1 cellular context compared by ENCODE assay signal in genomic region chr19:1064661-1065605, GRCh38.
TF ChIP-seq lines count a peak whose summit lies in the region.

No MANE protein-coding gene starts in this region.

TF ChIP-seq in HepG2, 621 proteins besides CTCF, POLR2A, EP300 and RAD21 (continued from another document and continues in another):
- TF ChIP-seq ZNF770 (CRISPR knock-in tag; IDR thresholded peaks at IDR 0.05) (no peak), REXO4 (CRISPR knock-in tag; IDR thresholded peaks at IDR 0.05; ENCODE audit: borderline replicate concordance) (no peak), ZNF543 (CRISPR knock-in tag; IDR thresholded peaks at IDR 0.05) (no peak), ETV6 (CRISPR knock-in tag; conservative IDR thresholded peaks at IDR 0.05) (no peak), HOXA9 (CRISPR knock-in tag; IDR thresholded peaks at IDR 0.05; ENCODE audit: borderline replicate concordance) (no peak), MLX (CRISPR knock-in tag; IDR thresholded peaks at IDR 0.05) (0 out of 2 replicates have a peak, but pooled peaks have one; percentile 18), SP1 (IDR thresholded peaks at IDR 0.05) (no peak), SP1 (CRISPR knock-in tag; IDR thresholded peaks at IDR 0.05) (0 out of 2 replicates have a peak, but pooled peaks have one; percentile 25), GATAD1 (CRISPR knock-in tag; IDR thresholded peaks at IDR 0.05) (no peak), MLLT10 (CRISPR knock-in tag; IDR thresholded peaks at IDR 0.05) (no peak), RBM22 (optimal IDR thresholded peaks at IDR 0.05; ENCODE audit: low read length) (no peak), ZFP91 (CRISPR knock-in tag; IDR thresholded peaks at IDR 0.05; ENCODE audit: borderline replicate concordance) (0 out of 2 replicates have a peak, but pooled peaks have one; percentile 12), ELF3 (CRISPR knock-in tag; IDR thresholded peaks at IDR 0.05) (0 out of 2 replicates have a peak, but pooled peaks have one; percentile 16), GMEB2 (CRISPR knock-in tag; IDR thresholded peaks at IDR 0.05; ENCODE audit: low read depth) (no peak), ESRRA (CRISPR knock-in tag; IDR thresholded peaks at IDR 0.05; ENCODE audit: low read depth) (no peak), JARID2 (CRISPR knock-in tag; IDR thresholded peaks at IDR 0.05; ENCODE audit: insufficient replicate concordance) (no peak), MXD3 (CRISPR knock-in tag; IDR thresholded peaks at IDR 0.05) (peak; percentile 69; the same call in 1 of the 2 replicates), RFX1 (IDR thresholded peaks at IDR 0.05) (no peak), PAF1 (CRISPR knock-in tag; IDR thresholded peaks at IDR 0.05) (no peak), MZF1 (CRISPR knock-in tag; IDR thresholded peaks at IDR 0.05; ENCODE audit: borderline replicate concordance) (no peak), XBP1 (CRISPR knock-in tag; IDR thresholded peaks at IDR 0.05) (no peak), MAFK (conservative IDR thresholded peaks at IDR 0.05 in 1 of 2, IDR thresholded peaks at IDR 0.05 in 1 of 2; ENCODE audit: low read length in 2 of 2) (no peak), ZNF710 (CRISPR knock-in tag; IDR thresholded peaks at IDR 0.05; ENCODE audit: borderline replicate concordance) (no peak; the same call in 1 of the 2 replicates), ZNF318 (CRISPR knock-in tag; IDR thresholded peaks at IDR 0.05) (no peak), IRF9 (CRISPR knock-in tag; IDR thresholded peaks at IDR 0.05; ENCODE audit: borderline replicate concordance) (no peak), ZNF570 (CRISPR knock-in tag; IDR thresholded peaks at IDR 0.05; ENCODE audit: borderline replicate concordance) (no peak), AHDC1 (CRISPR knock-in tag; IDR thresholded peaks at IDR 0.05; ENCODE audit: borderline replicate concordance) (0 out of 2 replicates have a peak, but pooled peaks have one; percentile 28), ATF5 (CRISPR knock-in tag; IDR thresholded peaks at IDR 0.05; ENCODE audit: low read depth) (no peak), CCAR2 (optimal IDR thresholded peaks at IDR 0.05; ENCODE audit: low read depth, low read length) (no peak)
